In genomic region chr7:145697412-145698107, GRCh38 we compare ENCODE assay signal across 1 cellular context.
TF ChIP-seq lines count a peak whose summit lies in the region.

No MANE protein-coding gene starts in this region.

TF ChIP-seq in K562, 482 proteins besides CTCF, POLR2A, EP300 and RAD21 (continued from another document):
- TF ChIP-seq PHF8 (IDR thresholded peaks at IDR 0.05; ENCODE audit: borderline replicate concordance, low read length): peak; percentile 32; the same call in 1 of the 2 replicates
